24 cellular contexts compared by ENCODE assay signal in genomic region chr17:74180336-74180735, GRCh38. TPM values are rescaled to one million over a fixed set of nuclear protein-coding genes. Genes with fewer than 3 reads are reported as not detected.
DNase-seq lines count a peak whose midpoint lies in the region; ATAC-seq, FAIRE-seq and TF ChIP-seq lines count a peak whose summit lies in the region.
"Had no signal": no experiment of that assay in that cellular context is flagged by ENCODE, and none has a peak within 500 bp of the region (broad histone marks: within the 10 kb centered on the region; RNA-seq: fewer than 3 reads in every experiment).

No MANE protein-coding gene starts in this region.

- no peak overlapping the region for H2BK20ac ChIP-seq in H1 (ENCODE audit: low read length)

- H3K9ac ChIP-seq in H1 (replicated peaks in 1 of 4; ENCODE audit: extremely low read depth in 1 of 4, low read depth in 3 of 4, low read length in 3 of 4), result no peak overlapping the region
- no peak overlapping the region for H3K9ac ChIP-seq in neural progenitor cell
- H3K9ac ChIP-seq: BLaER1 had no signal

- no peak overlapping the region for H4K5ac ChIP-seq in H1 (ENCODE audit: insufficient read length, low read depth, low read length)

- WGBS in H1 (ENCODE audit: extremely low coverage in 1 of 2, insufficient coverage in 1 of 2, insufficient read length in 1 of 2, insufficient replicate concordance in 2 of 2, low coverage in 1 of 2, low lambda C conversion rate in 2 of 2, missing lambda C conversion rate in 1 of 2), 2 experiments, result 85% methylated on average over 8 of the region's 8 CpGs; no CpG with 5 or more reads in 1 of the 2 experiments

- TF ChIP-seq CTCF in H1 (IDR thresholded peaks at IDR 0.05; ENCODE audit: control extremely low read depth in 1 of 3, insufficient read depth in 1 of 3, low read depth in 1 of 3, low read length in 3 of 3) (no peak), neural progenitor cell (IDR thresholded peaks at IDR 0.05) (no peak)

- H2BK15ac ChIP-seq in H1 (ENCODE audit: low read length), result no peak overlapping the region

- H3K27ac ChIP-seq in H1 (ENCODE audit: low read depth, low read length) (no peak overlapping the region), neural progenitor cell (no peak overlapping the region)
- H3K27ac ChIP-seq: 22Rv1, BLaER1, Peyer's patch, SJSA1 had no signal

- H3K36me3 ChIP-seq in H1 (ENCODE audit: control insufficient read depth in 2 of 4, insufficient read depth in 4 of 4, low read length in 3 of 4) (no peaks in the 10 kb centered on the region), neural progenitor cell (no peaks in the 10 kb centered on the region)
- H3K36me3 ChIP-seq: BLaER1, Peyer's patch, SJSA1 had no signal

- H2BK120ac ChIP-seq in H1 (replicated peaks; ENCODE audit: low read depth, low read length), result no peak overlapping the region

- H2AK5ac ChIP-seq in H1 (ENCODE audit: low read depth, low read length), result no peak overlapping the region

- H3K4me3 ChIP-seq in H1 (ENCODE audit: extremely low read depth in 1 of 4, insufficient read depth in 2 of 4, low read depth in 3 of 4, low read length in 4 of 4) (no peak overlapping the region), neural progenitor cell (no peak overlapping the region)
- H3K4me3 ChIP-seq: BLaER1, Peyer's patch, SJSA1 had no signal

- CTCF ChIA-PET in H1 (lab: Charles Lee; ENCODE audit: partially characterized antibody), result interaction anchor here (0.5 to 5.1 kb wide), 9 partner anchors 11 to 523 kb away, joined by 3 to 23 read pairs (median 7); no protein-coding TSS in a partner anchor

- H3K4me3 Mint-ChIP-seq in neural progenitor cell, result peak overlapping the region; percentile 41
- H3K4me3 Mint-ChIP-seq: CD4-positive, alpha-beta memory T cell; HFFc6 had no signal

- peaks cover 12% of the 10 kb centered on the region for H3K27me3 Mint-ChIP-seq in neural progenitor cell (ENCODE audit: insufficient read depth, low read depth)

- H4K20me1 ChIP-seq in H1 (replicated peaks in 1 of 2; ENCODE audit: control insufficient read depth in 1 of 2, insufficient read depth in 2 of 2, low read length in 2 of 2) (peaks cover 0 to 2% of the 10 kb centered on the region in 2 experiments), neural progenitor cell (ENCODE audit: low read depth) (no peaks in the 10 kb centered on the region)
- H4K20me1 ChIP-seq: BLaER1 had no signal

- H3K9me3 Mint-ChIP-seq in neural progenitor cell, result peaks cover 3% of the 10 kb centered on the region
- H3K9me3 Mint-ChIP-seq: CD4-positive, alpha-beta memory T cell; HFFc6 had no signal

- peaks cover 8% of the 10 kb centered on the region for H3F3A ChIP-seq in neural progenitor cell (ENCODE audit: low read depth)

- H3K36me3 Mint-ChIP-seq in neural progenitor cell, result no peaks in the 10 kb centered on the region
- H3K36me3 Mint-ChIP-seq: CD4-positive, alpha-beta memory T cell had no signal

- H4K91ac ChIP-seq in H1 (replicated peaks; ENCODE audit: insufficient read length, low read length), result no peak overlapping the region

- H4K8ac ChIP-seq in H1 (ENCODE audit: extremely low read depth, insufficient read depth, low read length), result 0 out of 2 replicates have a peak overlapping the region, but pooled peaks have one; percentile 20

- H3K56ac ChIP-seq in H1 (replicated peaks; ENCODE audit: insufficient read length, low read depth, low read length), result no peak overlapping the region

- H3K23me2 ChIP-seq in H1 (ENCODE audit: low read depth, low read length), result no peaks in the 10 kb centered on the region

- H3K79me2 ChIP-seq in H1 (ENCODE audit: control insufficient read depth in 1 of 2, insufficient read depth in 2 of 2, low read length in 2 of 2) (no peaks in the 10 kb centered on the region), neural progenitor cell (ENCODE audit: low read depth) (no peaks in the 10 kb centered on the region)

- H2BK12ac ChIP-seq in H1 (ENCODE audit: low read depth, low read length), result no peak overlapping the region

- POLR2A ChIA-PET in H1 (lab: Charles Lee; ENCODE audit: partially characterized antibody), result interaction anchor here (0.8 to 1.4 kb wide), 2 partner anchors 19 to 61 kb away, joined by 3 read pairs; no protein-coding TSS in a partner anchor

- no peak for TF ChIP-seq RAD21 in H1 (IDR thresholded peaks at IDR 0.05 in 1 of 2, conservative IDR thresholded peaks at IDR 0.05 in 1 of 2; ENCODE audit: low read depth in 2 of 2, low read length in 2 of 2)

- H3K9me3 ChIP-seq in H1 (ENCODE audit: insufficient read depth in 2 of 2, low read depth in 1 of 2, low read length in 1 of 2) (no peaks in the 10 kb centered on the region), neural progenitor cell (ENCODE audit: low read depth) (no peaks in the 10 kb centered on the region)
- H3K9me3 ChIP-seq: BLaER1, Peyer's patch had no signal

- no peaks in the 10 kb centered on the region for H3K79me1 ChIP-seq in H1 (ENCODE audit: low read depth, low read length)

- H3K4ac ChIP-seq in H1 (replicated peaks; ENCODE audit: insufficient read length, low read depth, low read length), result no peak overlapping the region

- peaks cover 54% of the 10 kb centered on the region for H3K4me1 Mint-ChIP-seq in neural progenitor cell
- H3K4me1 Mint-ChIP-seq: CD4-positive, alpha-beta memory T cell had no signal

- no peak overlapping the region for H3K14ac ChIP-seq in H1 (ENCODE audit: insufficient read length)

- no peaks in the 10 kb centered on the region for H3K27me3 ChIP-seq in H1 (replicated peaks in 1 of 4; ENCODE audit: control insufficient read depth in 3 of 4, extremely low read depth in 1 of 4, insufficient read depth in 3 of 4, low read length in 3 of 4)
- H3K27me3 ChIP-seq in neural progenitor cell, result no peaks in the 10 kb centered on the region
- H3K27me3 ChIP-seq: BLaER1, Peyer's patch had no signal

- H2AFZ ChIP-seq in H1 (ENCODE audit: low read length), result no peak overlapping the region
- peak overlapping the region; percentile 96 for H2AFZ ChIP-seq in neural progenitor cell (replicated peaks)

- FAIRE-seq in H1 (lab: Jason Lieb, UNC) (no peak), RCC 7860 (lab: Jason Lieb, UNC) (no peak)
- FAIRE-seq: GM12892, H54 had no signal

- TF ChIP-seq EP300 in H1 (IDR thresholded peaks at IDR 0.05; ENCODE audit: borderline replicate concordance in 1 of 2, low read depth in 2 of 2, low read length in 2 of 2), result no peak

- no peak overlapping the region for H3K23ac ChIP-seq in H1 (ENCODE audit: insufficient read length)

- DNase-seq in NCI-H2227 (lab: John Stamatoyannopoulos, UW; ENCODE audit: unreplicated experiment) (peak; percentile 17), NCI-H2227 treated with DMSO at 0.1 percent for 48 hours (lab: John Stamatoyannopoulos, UW) (no peak), H1 (ENCODE audit: low read depth in 1 of 2, low spot score in 2 of 2) (no peak), neural progenitor cell (ENCODE audit: low spot score) (peak; percentile 39), RCC 7860 (ENCODE audit: low spot score) (no peak), NCI-H2107 treated with DMSO at 0.1 percent for 48 hours (lab: John Stamatoyannopoulos, UW; ENCODE audit: unreplicated experiment) (no peak)
- DNase-seq in central memory CD4-positive, alpha-beta T cell, result no peak
- DNase-seq: ACHN; CD4-positive, alpha-beta memory T cell; DND-41; HFFc6; Kasumi-1; NCI-H1417 treated with DMSO at 0.1 percent for 48 hours; NCI-H187; NCI-H510A treated with DMSO at 0.1 percent for 48 hours; NCI-H748 treated with DMSO at 0.1 percent for 48 hours; Peyer's patch had no signal

- no peak for ATAC-seq in HG03159 (IDR thresholded peaks at IDR 0.05; ENCODE audit: unreplicated experiment)
- ATAC-seq: Right ventricle myocardium inferior had no signal

- H3K27ac Mint-ChIP-seq in neural progenitor cell, result peak overlapping the region; percentile 23
- H3K27ac Mint-ChIP-seq: CD4-positive, alpha-beta memory T cell; HFFc6 had no signal

- no peak for TF ChIP-seq POLR2A in H1 (IDR thresholded peaks at IDR 0.05; ENCODE audit: control extremely low read depth in 1 of 2, low read depth in 2 of 2, low read length in 2 of 2)

- H2BK5ac ChIP-seq in H1 (ENCODE audit: low read depth, low read length), result no peak overlapping the region

- no peak overlapping the region for H3K18ac ChIP-seq in H1 (ENCODE audit: extremely low read depth, low read length)

- H3K4me1 ChIP-seq in H1 (replicated peaks in 1 of 4; ENCODE audit: control insufficient read depth in 3 of 4, insufficient read depth in 4 of 4, low read length in 3 of 4), result 0 out of 7 replicates have a peak, but pooled peaks cover 0 to 4% (median 0%) of the 10 kb centered on the region in 4 experiments
- H3K4me1 ChIP-seq in neural progenitor cell, result peaks cover 16% of the 10 kb centered on the region
- H3K4me1 ChIP-seq: Peyer's patch, SJSA1 had no signal

- no peak overlapping the region for H3K4me2 ChIP-seq in H1 (ENCODE audit: insufficient read depth in 1 of 2, low read depth in 2 of 2, low read length in 2 of 2)
- no peak overlapping the region for H3K4me2 ChIP-seq in neural progenitor cell
- H3K4me2 ChIP-seq: BLaER1 had no signal

TF ChIP-seq in H1, 55 proteins besides CTCF, POLR2A, EP300 and RAD21 (continues in another document):
- TF ChIP-seq RFX5 (IDR thresholded peaks at IDR 0.05; ENCODE audit: borderline replicate concordance, low read depth, low read length) (no peak), GTF2F1 (IDR thresholded peaks at IDR 0.05; ENCODE audit: borderline replicate concordance, low read depth, low read length) (no peak), RXRA (IDR thresholded peaks at IDR 0.05; ENCODE audit: insufficient read depth, low read depth, low read length) (no peak), NRF1 (IDR thresholded peaks at IDR 0.05; ENCODE audit: low read depth, low read length) (no peak)

RNA-seq across cellular contexts. Expression of gene RPL38, which starts 23.1 kb away (rescaled TPM):
- total RNA-seq in H1 (2021; fragmentation: NEBNext Ultra II Directional; extraction: Animal tissue kit (Norgen Biotek cat#: 25700)), result 1,195 and 1,222 TPM in 2 replicates
- polyA plus RNA-seq in H1 (2011; rRNA removed), result 412 and 510 TPM in 2 replicates
- polyA plus RNA-seq in H1 (2011; cell fraction: cytosol; rRNA removed), result 1,085 TPM
- 1,333 TPM for polyA plus RNA-seq in H1 (2011; cell fraction: nucleus; rRNA removed)
- 3,837 to 6,357 TPM (median 4,194 TPM) in 4 replicates for polyA plus RNA-seq in H1 (2012, experiment 1 of 2)
- 920 TPM for polyA plus RNA-seq in H1 (2012, experiment 2 of 2)
- 4,258 TPM for polyA plus RNA-seq in H1 (2013, experiment 1 of 2)
- 4,313 TPM for polyA plus RNA-seq in H1 (2013, experiment 2 of 2)
- 802 and 987 TPM in 2 replicates for polyA minus RNA-seq in H1 (2011; rRNA and poly(A)+ RNA removed)
- 425 TPM for polyA minus RNA-seq in H1 (2011; cell fraction: cytosol; rRNA and poly(A)+ RNA removed)
- 337 TPM for polyA minus RNA-seq in H1 (2011; cell fraction: nucleus; rRNA and poly(A)+ RNA removed)
- total RNA-seq in neural progenitor cell (ENCODE audit: low replicate concordance), result 343 and 393 TPM in 2 replicates

RNA-seq across cellular contexts. Expression of gene TTYH2, which starts 33.0 kb away (rescaled TPM):
- 3.2 and 3.7 TPM in 2 replicates for total RNA-seq in H1 (2021; fragmentation: NEBNext Ultra II Directional; extraction: Animal tissue kit (Norgen Biotek cat#: 25700))
- polyA plus RNA-seq in H1 (2011; rRNA removed), result 9.2 and 17.3 TPM in 2 replicates
- polyA plus RNA-seq in H1 (2011; cell fraction: cytosol; rRNA removed), result 7.6 TPM
- polyA plus RNA-seq in H1 (2011; cell fraction: nucleus; rRNA removed), result 16.4 TPM
- 3.1 to 4.0 TPM (median 3.4 TPM) in 4 replicates for polyA plus RNA-seq in H1 (2012, experiment 1 of 2)
- 3.2 TPM for polyA plus RNA-seq in H1 (2012, experiment 2 of 2)
- polyA plus RNA-seq in H1 (2013, experiment 1 of 2), result 5.3 TPM
- 5.8 TPM for polyA plus RNA-seq in H1 (2013, experiment 2 of 2)
- polyA minus RNA-seq in H1 (2011; rRNA and poly(A)+ RNA removed), result 7.4 and 9.7 TPM in 2 replicates
- 3.1 TPM for polyA minus RNA-seq in H1 (2011; cell fraction: cytosol; rRNA and poly(A)+ RNA removed)
- 8.3 TPM for polyA minus RNA-seq in H1 (2011; cell fraction: nucleus; rRNA and poly(A)+ RNA removed)
- 3.2 and 5.8 TPM in 2 replicates for total RNA-seq in neural progenitor cell (ENCODE audit: low replicate concordance)

Comparison
In these comparisons a context has a peak if more than half of its experiments do, and no peak if none do; other contexts are left out.
1. DNase-seq: peak in NCI-H2227 (single experiment) and neural progenitor cell (single experiment); none in NCI-H2227 treated with DMSO at 0.1 percent for 48 hours (single experiment), H1 (0 of 2), RCC 7860 (single experiment), central memory CD4-positive, alpha-beta T cell (single experiment) and NCI-H2107 treated with DMSO at 0.1 percent for 48 hours (single experiment).